In genomic region chrX:21989415-21989814, GRCh38 we compare ENCODE assay signal across 13 cellular contexts. TPM values are rescaled to one million over a fixed set of nuclear protein-coding genes. Genes with fewer than 3 reads are reported as not detected.
A peak's percentile ranks its signal among the peaks of the same experiment; 100 is the strongest.
DNase-seq lines count a peak whose midpoint lies in the region; ATAC-seq and TF ChIP-seq lines count a peak whose summit lies in the region.
"Had no signal": no experiment of that assay in that cellular context is flagged by ENCODE, and none has a peak within 500 bp of the region (broad histone marks: within the 10 kb centered on the region; RNA-seq: fewer than 3 reads in every experiment).

No MANE protein-coding gene starts in this region.

- TF ChIP-seq POLR2A in lower leg skin (IDR thresholded peaks at IDR 0.05): no peak

- peaks cover 63 to 70% of the 10 kb centered on the region in 2 experiments for H3K4me1 ChIP-seq in neutrophil (ENCODE audit: control insufficient read depth in 1 of 2, insufficient read depth in 1 of 2, low read depth in 1 of 2, low read length in 1 of 2)
- H3K4me1 ChIP-seq: neural progenitor cell had no signal

- H3K4me3 ChIP-seq in neutrophil (ENCODE audit: low read depth in 1 of 2, low read length in 1 of 2) (no peak overlapping the region), lower leg skin (ENCODE audit: low read depth, poor library complexity, severe bottlenecking) (no peak overlapping the region)
- H3K4me3 ChIP-seq: A549, HAP-1, neural progenitor cell had no signal

- H3K36me3 ChIP-seq in neutrophil: no peaks in the 10 kb centered on the region
- H3K36me3 ChIP-seq: neural progenitor cell had no signal

- no peaks in the 10 kb centered on the region for H3K9me3 ChIP-seq in neutrophil
- H3K9me3 ChIP-seq: A549, HAP-1 had no signal

- no peaks in the 10 kb centered on the region for H3K27me3 ChIP-seq in neutrophil
- H3K27me3 ChIP-seq: neural progenitor cell had no signal

- 75 to 100% methylated on average over 4 of the region's 4 CpGs for WGBS in lower leg skin, 2 donors

- no peak for TF ChIP-seq CTCF in neutrophil (IDR thresholded peaks at IDR 0.05)
- TF ChIP-seq CTCF in lower leg skin (IDR thresholded peaks at IDR 0.05): no peak

- peak overlapping the region; percentile 98 for H3K27ac ChIP-seq in neutrophil
- H3K27ac ChIP-seq: A549, neural progenitor cell had no signal

- DNase-seq in activated CD4-positive, alpha-beta T cell treated with anti-CD3 and anti-CD28 coated beads, Interleukin-2, amount 50 U/mL, for 48 hours: peak; percentile 10 to 29
- DNase-seq in activated CD4-positive, alpha-beta T cell treated with anti-CD3 and anti-CD28 coated beads, Interleukin-2, amount 50 U/mL, for 4 hours: no peak
- no peak for DNase-seq in NCI-H2171 treated with DMSO at 0.1 percent for 48 hours (lab: John Stamatoyannopoulos, UW)
- DNase-seq in lower leg skin (ENCODE audit: low spot score in 2 of 2): no peak
- DNase-seq: DMS 273 treated with DMSO at 0.1 percent for 48 hours; effector memory CD4-positive, alpha-beta T cell had no signal

- intact Hi-C loops in lower leg skin (cut with DNase I; ENCODE audit: low total_unique reads): loop anchor here (10.0 kb wide), 1 partner anchor 205 kb away; no protein-coding TSS in a partner anchor

- ATAC-seq in GM19467 (IDR thresholded peaks at IDR 0.05; ENCODE audit: unreplicated experiment) (peak; percentile 32), HG03159 (IDR thresholded peaks at IDR 0.05; ENCODE audit: unreplicated experiment) (peak; percentile 26), HG03571 (IDR thresholded peaks at IDR 0.05; ENCODE audit: unreplicated experiment) (no peak)
- ATAC-seq: A549 had no signal

RNA-seq across cellular contexts. Expression of gene PHEX, which starts 42.7 kb away (rescaled TPM):
- total RNA-seq in lower leg skin: 1 to 10 TPM in 1 of 4 donors, under 1 TPM in 2, not detected in 1; 0.08 to 1.6 (median 0.10) TPM

RNA-seq across cellular contexts. Expression of gene SMS, which starts 48.9 kb away (rescaled TPM):
- total RNA-seq in lower leg skin: 10 to 100 TPM; 20.2 to 30.6 (median 24.0) TPM

Comparison
In these comparisons a context has a peak if more than half of its experiments do, and no peak if none do; other contexts are left out.
1. DNase-seq: peak in activated CD4-positive, alpha-beta T cell treated with anti-CD3 and anti-CD28 coated beads, Interleukin-2, amount 50 U/mL, for 48 hours (2 of 2); none in activated CD4-positive, alpha-beta T cell treated with anti-CD3 and anti-CD28 coated beads, Interleukin-2, amount 50 U/mL, for 4 hours (0 of 2), NCI-H2171 treated with DMSO at 0.1 percent for 48 hours (single experiment) and lower leg skin (0 of 2).